29 cellular contexts compared by ENCODE assay signal in genomic region chr15:26615188-26615926, GRCh38.
"Had no signal": no experiment of that assay in that cellular context is flagged by ENCODE, and none has a peak within 500 bp of the region (broad histone marks: within the 10 kb centered on the region; RNA-seq: fewer than 3 reads in every experiment).

No MANE protein-coding gene starts in this region.

- H3K4me3 Mint-ChIP-seq: activated CD4-positive, alpha-beta memory T cell treated with anti-CD3 and anti-CD28 coated beads, Interleukin-2, amount 10 ng/mL, durations not matched to agents 7 days and 5 days; activated CD4-positive, alpha-beta T cell treated with anti-CD3 and anti-CD28 coated beads, Interleukin-2, amount 10 ng/mL, durations not matched to agents 7 days and 5 days; activated naive CD4-positive, alpha-beta T cell treated with anti-CD3 and anti-CD28 coated beads, Interleukin-2, amount 10 ng/mL, durations not matched to agents 7 days and 5 days; activated naive CD8-positive, alpha-beta T cell treated with anti-CD3 and anti-CD28 coated beads, Interleukin-2, amount 10 ng/mL, durations not matched to agents 7 days and 5 days; activated T-cell treated with anti-CD3 and anti-CD28 coated beads, Interleukin-2, amount 50 U/mL, for 24 hours; effector memory CD8-positive, alpha-beta T cell; naive B cell; T-helper 1 cell treated with Interleukin-12 subunit alpha and Interleukin-12 subunit beta and Interleukin-4 antibody, amounts not matched to agents 30 μg/mL and 1 μg/mL, for 36 hours had no signal

- H3K36me3 ChIP-seq: gastrocnemius medialis, left ventricle myocardium inferior, pancreas, prostate gland, tibial nerve had no signal

- H3K27me3 Mint-ChIP-seq: activated CD4-positive, alpha-beta memory T cell treated with anti-CD3 and anti-CD28 coated beads, Interleukin-2, amount 10 ng/mL, durations not matched to agents 7 days and 5 days; activated CD4-positive, alpha-beta T cell treated with anti-CD3 and anti-CD28 coated beads, Interleukin-2, amount 10 ng/mL, durations not matched to agents 7 days and 5 days; activated naive CD4-positive, alpha-beta T cell treated with anti-CD3 and anti-CD28 coated beads, Interleukin-2, amount 10 ng/mL, durations not matched to agents 7 days and 5 days; activated naive CD8-positive, alpha-beta T cell treated with anti-CD3 and anti-CD28 coated beads, Interleukin-2, amount 10 ng/mL, durations not matched to agents 7 days and 5 days; activated T-cell treated with anti-CD3 and anti-CD28 coated beads, Interleukin-2, amount 50 U/mL, for 24 hours; effector memory CD8-positive, alpha-beta T cell; naive B cell had no signal

- H3K4me3 ChIP-seq: gastrocnemius medialis, left ventricle myocardium inferior, pancreas, prostate gland, tibial nerve had no signal

- ATAC-seq: effector memory CD8-positive, alpha-beta T cell; gastrocnemius medialis had no signal

- H3K27me3 ChIP-seq: gastrocnemius medialis, pancreas, tibial nerve had no signal

- FAIRE-seq: kidney, pancreas, TTC549 had no signal

- H3K9me3 ChIP-seq: gastrocnemius medialis, pancreas, prostate gland, tibial nerve had no signal

- H3K36me3 Mint-ChIP-seq: activated naive CD4-positive, alpha-beta T cell treated with anti-CD3 and anti-CD28 coated beads, Interleukin-2, amount 10 ng/mL, durations not matched to agents 7 days and 5 days; activated naive CD8-positive, alpha-beta T cell treated with anti-CD3 and anti-CD28 coated beads, Interleukin-2, amount 10 ng/mL, durations not matched to agents 7 days and 5 days; naive B cell had no signal

- H3K4me1 Mint-ChIP-seq: activated CD4-positive, alpha-beta memory T cell treated with anti-CD3 and anti-CD28 coated beads, Interleukin-2, amount 10 ng/mL, durations not matched to agents 7 days and 5 days; activated CD4-positive, alpha-beta T cell treated with anti-CD3 and anti-CD28 coated beads, Interleukin-2, amount 10 ng/mL, durations not matched to agents 7 days and 5 days; activated naive CD4-positive, alpha-beta T cell treated with anti-CD3 and anti-CD28 coated beads, Interleukin-2, amount 10 ng/mL, durations not matched to agents 7 days and 5 days; activated naive CD8-positive, alpha-beta T cell treated with anti-CD3 and anti-CD28 coated beads, Interleukin-2, amount 10 ng/mL, durations not matched to agents 7 days and 5 days; naive B cell had no signal

- H3K27ac Mint-ChIP-seq: activated CD4-positive, alpha-beta memory T cell treated with anti-CD3 and anti-CD28 coated beads, Interleukin-2, amount 10 ng/mL, durations not matched to agents 7 days and 5 days; activated CD4-positive, alpha-beta T cell treated with anti-CD3 and anti-CD28 coated beads, Interleukin-2, amount 10 ng/mL, durations not matched to agents 7 days and 5 days; activated naive CD4-positive, alpha-beta T cell treated with anti-CD3 and anti-CD28 coated beads, Interleukin-2, amount 10 ng/mL, durations not matched to agents 7 days and 5 days; activated naive CD8-positive, alpha-beta T cell treated with anti-CD3 and anti-CD28 coated beads, Interleukin-2, amount 10 ng/mL, durations not matched to agents 7 days and 5 days; activated T-cell treated with anti-CD3 and anti-CD28 coated beads, Interleukin-2, amount 50 U/mL, for 24 hours; effector memory CD8-positive, alpha-beta T cell; naive B cell; T-helper 1 cell treated with Interleukin-12 subunit alpha and Interleukin-12 subunit beta and Interleukin-4 antibody, amounts not matched to agents 30 μg/mL and 1 μg/mL, for 36 hours had no signal

- DNase-seq: activated CD4-positive, alpha-beta memory T cell treated with anti-CD3 and anti-CD28 coated beads, Interleukin-2, amount 10 ng/mL, durations not matched to agents 7 days and 5 days; activated CD4-positive, alpha-beta T cell treated with anti-CD3 and anti-CD28 coated beads for 1 hour; activated CD4-positive, alpha-beta T cell treated with anti-CD3 and anti-CD28 coated beads, Interleukin-2, amount 10 ng/mL, durations not matched to agents 7 days and 5 days; activated CD8-positive, alpha-beta memory T cell treated with anti-CD3 and anti-CD28 coated beads, Interleukin-2, amount 50 U/mL, for 48 hours; activated gamma-delta T cell; activated naive CD4-positive, alpha-beta T cell treated with anti-CD3 and anti-CD28 coated beads, Interleukin-2, amount 10 ng/mL, durations not matched to agents 7 days and 5 days; activated naive CD8-positive, alpha-beta T cell treated with anti-CD3 and anti-CD28 coated beads, Interleukin-2, amount 10 ng/mL, durations not matched to agents 7 days and 5 days; activated T-cell treated with anti-CD3 and anti-CD28 coated beads, Interleukin-2, amount 50 U/mL, for 24 hours; amniotic stem cell; caudate nucleus; cortex of kidney; effector memory CD8-positive, alpha-beta T cell; erythroblast; gastrocnemius medialis; glutamatergic neuron; kidney; left ventricle myocardium inferior; naive B cell; nucleus accumbens; pancreas; stimulated activated CD4-positive, alpha-beta T cell treated with anti-CD3 and anti-CD28 coated beads, Interleukin-15, amount 100 ng/mL, for 24 hours; stimulated activated CD4-positive, alpha-beta T cell treated with anti-CD3 and anti-CD28 coated beads, Interleukin-2, amount 100 ng/mL, for 24 hours; stimulated activated naive CD4-positive, alpha-beta T cell treated with Interleukin-2 at 50 U/mL for 16 hours; T-helper 9 cell; WERI-Rb-1 had no signal

- H3K27ac ChIP-seq: gastrocnemius medialis, left ventricle myocardium inferior, pancreas, prostate gland, tibial nerve, WERI-Rb-1 had no signal

- H3K4me1 ChIP-seq: gastrocnemius medialis, left ventricle myocardium inferior, pancreas, prostate gland, tibial nerve had no signal
